In the genomic region with DNA sequence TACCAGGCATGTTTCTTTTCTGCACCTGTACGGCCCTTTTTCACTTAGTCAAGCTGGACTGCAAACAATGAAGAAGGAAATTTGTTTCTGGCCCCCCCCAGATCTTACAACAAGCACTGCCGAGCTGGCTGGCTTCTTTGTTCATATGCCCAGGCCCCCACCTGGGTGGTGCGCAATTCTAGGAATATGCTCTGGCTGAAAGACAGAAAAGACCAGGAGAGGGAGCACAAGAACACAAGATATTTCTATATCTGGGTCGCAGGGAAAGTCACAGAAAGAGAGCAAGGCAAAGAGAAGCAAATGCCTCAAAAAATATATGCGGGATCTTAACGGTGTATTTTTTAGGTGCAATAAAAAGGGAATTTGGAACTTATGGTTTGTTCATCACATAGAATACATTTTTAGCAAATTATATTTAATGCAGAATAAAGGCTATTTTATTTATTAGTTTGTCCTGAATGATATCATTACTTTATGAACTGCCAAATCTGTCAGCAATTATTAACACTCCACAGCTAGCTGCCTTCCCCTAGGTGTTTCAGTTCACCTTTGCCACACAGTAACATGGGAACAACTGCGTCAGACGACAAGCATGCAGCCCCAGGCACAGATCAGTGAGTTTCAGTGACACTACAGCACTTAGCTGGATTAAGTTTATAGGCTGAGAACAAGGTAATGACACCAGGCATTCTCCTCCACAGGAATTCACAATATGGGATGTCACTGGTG, we compare ENCODE assay signal across 8 cellular contexts.
A peak's percentile ranks its signal among the peaks of the same experiment; 100 is the strongest.
DNase-seq lines count a peak whose midpoint lies in the region; ATAC-seq and TF ChIP-seq lines count a peak whose summit lies in the region.

No MANE protein-coding gene starts in this region.

- ATAC-seq in gastrocnemius medialis = peak; percentile 59 to 75
- ATAC-seq in GM21825 (IDR thresholded peaks at IDR 0.05; ENCODE audit: unreplicated experiment) = no peak
- no peak for ATAC-seq in HG03457 (IDR thresholded peaks at IDR 0.05; ENCODE audit: unreplicated experiment)

- intact Hi-C loops in gastrocnemius medialis (cut with DNase I; ENCODE audit: low total_unique reads) = loop anchor here (5.0 to 10.0 kb wide), 3 partner anchors 127 to 424 kb away; a partner anchor contains a TSS

- in situ Hi-C loops in gastrocnemius medialis (cut with MboI; ENCODE audit: low sequenced_read_pairs in 4 of 4) = loop anchor here in 3 of 4 donors (5.0 to 25.0 kb wide), 7 partner anchors 314 to 514 kb away; a partner anchor contains a TSS

- H3K36me3 ChIP-seq in right atrium auricular region = no peaks in the 10 kb centered on the region
- H3K36me3 ChIP-seq in gastrocnemius medialis = no peaks in the 10 kb centered on the region

- H3K4me3 ChIP-seq in right atrium auricular region (no peak overlapping the region), gastrocnemius medialis (no peak overlapping the region)

- no peak overlapping the region for H3K27ac ChIP-seq in right atrium auricular region
- H3K27ac ChIP-seq in gastrocnemius medialis = peak overlapping the region in 1 of 4 donors; percentile 64

- peak; percentile 53 for DNase-seq in A172 (ENCODE audit: low spot score)
- peak; percentile 80 for DNase-seq in NCI-H2227 treated with DMSO at 0.1 percent for 48 hours (lab: John Stamatoyannopoulos, UW)
- peak; percentile 20 for DNase-seq in amniotic stem cell (lab: John Stamatoyannopoulos, UW)
- no peak for DNase-seq in right atrium auricular region (ENCODE audit: low spot score)
- DNase-seq in gastrocnemius medialis = no peak

- H3K27me3 ChIP-seq in right atrium auricular region (no peaks in the 10 kb centered on the region), gastrocnemius medialis (no peaks in the 10 kb centered on the region)

- TF ChIP-seq POLR2A in gastrocnemius medialis (IDR thresholded peaks at IDR 0.05) = no peak

- peak; percentile 28; the same call in 1 of the 3 replicates for TF ChIP-seq CTCF in GM12872 (IDR thresholded peaks at IDR 0.05; ENCODE audit: insufficient read depth, low read depth, low read length)
- TF ChIP-seq CTCF in right atrium auricular region (IDR thresholded peaks at IDR 0.05) = peak; percentile 40 to 74
- TF ChIP-seq CTCF in gastrocnemius medialis (IDR thresholded peaks at IDR 0.05 in 4 of 5, conservative IDR thresholded peaks at IDR 0.05 in 1 of 5) = peak; percentile 26 to 64 (median 44)

- H3K9me3 ChIP-seq in right atrium auricular region (no peaks in the 10 kb centered on the region), gastrocnemius medialis (no peaks in the 10 kb centered on the region)

- H3K4me1 ChIP-seq in right atrium auricular region (peaks cover 0 to 21% of the 10 kb centered on the region in 2 donors), gastrocnemius medialis (peaks cover 30 to 36% of the 10 kb centered on the region in 2 donors)

Comparison
In these comparisons a context has a peak if more than half of its experiments do, and no peak if none do; other contexts are left out.
1. DNase-seq: peak in A172 (single experiment), NCI-H2227 treated with DMSO at 0.1 percent for 48 hours (single experiment) and amniotic stem cell (single experiment); none in right atrium auricular region (single experiment) and gastrocnemius medialis (0 of 2).
2. ATAC-seq: peak in gastrocnemius medialis (2 of 2); none in GM21825 (single experiment) and HG03457 (single experiment).
3. Peak in every context shown above with its lines, with median percentiles within 50 percentile points of each other: CTCF ChIP-seq.